In the genomic region with DNA sequence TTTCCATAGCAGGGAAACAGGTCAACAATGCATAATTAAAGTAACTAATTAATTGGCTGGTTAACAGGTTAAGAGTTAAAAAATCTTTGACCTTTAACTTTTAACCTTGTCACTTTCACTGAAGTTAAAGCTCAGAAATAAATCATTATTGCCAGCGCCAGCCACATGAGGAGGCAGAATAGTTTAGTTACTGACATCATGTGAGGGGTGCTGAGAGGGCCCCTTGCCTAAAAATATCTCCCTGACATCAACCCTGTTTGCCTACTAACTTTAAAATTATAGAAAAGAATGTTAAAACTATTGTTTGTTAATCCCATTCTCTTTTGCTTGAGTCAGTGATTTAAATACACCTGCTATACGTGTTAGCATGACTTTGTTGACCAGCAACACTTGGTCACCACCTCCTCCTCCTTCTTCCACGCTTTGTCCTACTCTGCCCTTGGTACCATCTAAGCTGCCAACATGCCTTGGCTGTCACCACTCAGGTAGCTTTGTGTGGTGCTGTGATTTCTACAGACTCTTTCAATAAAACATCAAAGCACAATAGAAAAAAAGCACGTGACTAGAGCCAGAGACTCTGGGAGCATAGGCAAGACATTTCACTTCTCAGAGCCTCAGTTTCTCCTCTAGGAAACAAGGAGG, we compare ENCODE assay signal across 19 cellular contexts. TPM values are rescaled to one million over a fixed set of nuclear protein-coding genes. Genes with fewer than 3 reads are reported as not detected.
A peak's percentile ranks its signal among the peaks of the same experiment; 100 is the strongest.
DNase-seq lines count a peak whose midpoint lies in the region; ATAC-seq lines count a peak whose summit lies in the region.
"Had no signal": no experiment of that assay in that cellular context is flagged by ENCODE, and none has a peak within 500 bp of the region (broad histone marks: within the 10 kb centered on the region; RNA-seq: fewer than 3 reads in every experiment).

No MANE protein-coding gene starts in this region.

- H3K9me3 ChIP-seq in iPS-18a (ENCODE audit: control insufficient read depth, low read depth, low read length) (no peaks in the 10 kb centered on the region), skeletal muscle tissue (ENCODE audit: control insufficient read depth in 3 of 3, low read length in 3 of 3) (no peaks in the 10 kb centered on the region)
- H3K9me3 ChIP-seq: BLaER1, Caco-2 had no signal

- ATAC-seq in Right ventricle myocardium inferior (peak; percentile 77), left cardiac atrium (peak; percentile 42 to 47), GM18868 (IDR thresholded peaks at IDR 0.05; ENCODE audit: unreplicated experiment) (no peak), GM21786 (IDR thresholded peaks at IDR 0.05; ENCODE audit: unreplicated experiment) (no peak)
- ATAC-seq: GM12878 had no signal

- H3K4me1 ChIP-seq in iPS-18a (ENCODE audit: control insufficient read depth, low read depth, low read length), result peaks cover 39% of the 10 kb centered on the region
- peaks cover 32 to 33% (median 32%) of the 10 kb centered on the region in 3 donors for H3K4me1 ChIP-seq in skeletal muscle tissue (ENCODE audit: control insufficient read depth in 3 of 3, insufficient read depth in 3 of 3, low read length in 3 of 3)
- H3K4me1 ChIP-seq: BLaER1, Caco-2 had no signal

- H3K4me3 ChIP-seq in iPS-18a (ENCODE audit: low read length), result no peak overlapping the region
- H3K4me3 ChIP-seq in skeletal muscle tissue (ENCODE audit: low read length in 3 of 3), result peak overlapping the region; percentile 78 to 80 (median 79)
- H3K4me3 ChIP-seq: BLaER1, GM12878 had no signal

- no peak for DNase-seq in Right ventricle myocardium inferior (ENCODE audit: missing footprints)
- no peak for DNase-seq in cardiac septum (ENCODE audit: low spot score)
- no peak for DNase-seq in left cardiac atrium
- DNase-seq in AG20443 (ENCODE audit: low spot score), result no peak
- DNase-seq: AML-193; Caco-2; CD8-positive, alpha-beta memory T cell; DMS53; IMR-90 had no signal

- H3K9ac ChIP-seq in iPS-18a (ENCODE audit: low read length), result no peak overlapping the region
- H3K9ac ChIP-seq in skeletal muscle tissue (ENCODE audit: low read depth in 1 of 3, low read length in 3 of 3), result peak overlapping the region; percentile 13 to 89 (median 85)
- H3K9ac ChIP-seq: BLaER1 had no signal

- H3K27me3 ChIP-seq in iPS-18a (ENCODE audit: control insufficient read depth, insufficient read depth, low read length) (no peaks in the 10 kb centered on the region), skeletal muscle tissue (ENCODE audit: control insufficient read depth in 3 of 3, insufficient read depth in 3 of 3, low read length in 3 of 3) (no peaks in the 10 kb centered on the region)
- H3K27me3 ChIP-seq: BLaER1 had no signal

- H3K27ac ChIP-seq in iPS-18a (ENCODE audit: low read length) (peak overlapping the region; percentile 33), skeletal muscle tissue (ENCODE audit: low read depth, low read length) (peak overlapping the region; percentile 98)
- H3K27ac ChIP-seq: 22Rv1, BLaER1 had no signal

- intact Hi-C loops in Right ventricle myocardium inferior (cut with DNase I), result loop anchor here (2.0 kb wide), 1 partner anchor 53 kb away; no protein-coding TSS in a partner anchor
- intact Hi-C loops in cardiac septum (cut with DNase I), result no loop called here
- intact Hi-C loops in left cardiac atrium (cut with DNase I), result loop anchor here in 1 of 2 donors (5.0 kb wide), 1 partner anchor 51 kb away; no protein-coding TSS in a partner anchor

- H3K36me3 ChIP-seq in iPS-18a (ENCODE audit: control insufficient read depth, low read depth, low read length), result no peaks in the 10 kb centered on the region
- peaks cover 0 to 2% (median 0%) of the 10 kb centered on the region in 3 donors for H3K36me3 ChIP-seq in skeletal muscle tissue (ENCODE audit: control insufficient read depth in 3 of 3, insufficient read depth in 3 of 3, low read length in 3 of 3)
- H3K36me3 ChIP-seq: BLaER1 had no signal

RNA-seq across cellular contexts. Expression of gene FBXO40, which starts 2.7 kb away (rescaled TPM):
- total RNA-seq in Right ventricle myocardium inferior (182 TPM), cardiac septum (147 TPM), left cardiac atrium (100 to 1,000 TPM; 116 to 146 TPM), skeletal muscle tissue (4.2 TPM)
- total RNA-seq: A673; Caco-2; CD8-positive, alpha-beta memory T cell; Daoy; G401; GM12878; IMR-90 had no signal

RNA-seq across cellular contexts. Expression of gene ARGFX, which starts 28.1 kb away (rescaled TPM):
- total RNA-seq in Right ventricle myocardium inferior, result not detected
- total RNA-seq in cardiac septum, result not detected
- not detected for total RNA-seq in left cardiac atrium
- not detected for total RNA-seq in skeletal muscle tissue
- total RNA-seq: A673; Caco-2; CD8-positive, alpha-beta memory T cell; Daoy; G401; GM12878; IMR-90 had no signal

RNA-seq across cellular contexts. Expression of gene POLQ, which starts 50.1 kb away (rescaled TPM):
- 0.57 TPM for total RNA-seq in Right ventricle myocardium inferior
- total RNA-seq in cardiac septum, result 0.97 TPM
- total RNA-seq in left cardiac atrium, result under 1 TPM; 0.77 to 0.79 TPM
- total RNA-seq in skeletal muscle tissue, result 5.7 TPM

Comparison
In these comparisons a context has a peak if more than half of its experiments do, and no peak if none do; other contexts are left out.
1. ATAC-seq: peak in Right ventricle myocardium inferior (single experiment) and left cardiac atrium (2 of 2); none in GM18868 (single experiment) and GM21786 (single experiment).
2. RNA of gene FBXO40, which starts 2.7 kb away (total RNA-seq): 182 TPM in Right ventricle myocardium inferior (single experiment), 147 TPM in cardiac septum (single experiment) and 116 to 146 TPM in left cardiac atrium; 4.2 TPM in skeletal muscle tissue (single experiment); every median in the first group is over 10 times any median in the second.